In the genomic region with DNA sequence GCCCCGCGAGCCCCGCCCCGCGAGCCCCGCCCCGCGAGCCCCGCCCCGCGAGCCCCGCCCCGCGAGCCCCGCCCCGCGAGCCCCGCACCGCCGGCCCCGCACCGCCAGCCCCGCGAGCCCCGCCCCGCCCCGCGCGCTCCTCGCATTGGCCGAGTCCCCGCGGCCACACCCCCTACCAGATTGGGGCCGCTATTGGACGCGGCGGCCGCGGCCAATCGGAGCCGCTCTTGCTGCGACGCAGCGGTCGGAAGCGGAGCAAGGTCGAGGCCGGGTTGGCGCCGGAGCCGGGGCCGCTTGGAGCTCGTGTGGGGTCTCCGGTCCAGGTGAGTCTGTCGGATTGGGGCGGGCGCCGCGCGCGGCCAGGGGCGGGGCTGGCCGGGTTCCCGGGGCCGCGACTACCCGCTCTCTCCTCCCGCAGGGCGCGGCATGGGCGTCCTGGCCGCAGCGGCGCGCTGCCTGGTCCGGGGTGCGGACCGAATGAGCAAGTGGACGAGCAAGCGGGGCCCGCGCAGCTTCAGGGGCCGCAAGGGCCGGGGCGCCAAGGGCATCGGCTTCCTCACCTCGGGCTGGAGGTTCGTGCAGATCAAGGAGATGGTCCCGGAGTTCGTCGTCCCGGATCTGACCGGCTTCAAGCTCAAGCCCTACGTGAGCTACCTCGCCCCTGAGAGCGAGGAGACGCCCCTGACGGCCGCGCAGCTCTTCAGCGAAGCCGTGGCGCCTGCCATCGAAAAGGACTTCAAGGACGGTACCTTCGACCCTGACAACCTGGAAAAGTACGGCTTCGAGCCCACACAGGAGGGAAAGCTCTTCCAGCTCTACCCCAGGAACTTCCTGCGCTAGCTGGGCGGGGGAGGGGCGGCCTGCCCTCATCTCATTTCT, we compare ENCODE assay signal across 8 cellular contexts.
DNase-seq lines count a peak whose midpoint lies in the region; ATAC-seq and TF ChIP-seq lines count a peak whose summit lies in the region.

MRPL41 (plus strand) TSS at position 224 of the 879 bp plus-strand sequence; CDS start at position 427, 203 bp downstream.

- TF ChIP-seq CTCF in GM13977 (IDR thresholded peaks at IDR 0.05; ENCODE audit: extremely low read depth, insufficient read depth, missing control alignments) (no peak), astrocyte of the cerebellum (IDR thresholded peaks at IDR 0.05; ENCODE audit: low read depth, low read length, missing control alignments) (no peak)

- H3K4me3 ChIP-seq in astrocyte of the cerebellum (ENCODE audit: low read depth, low read length) = peak within 1 kb of the TSS; percentile 79

- ATAC-seq in HG02852 (IDR thresholded peaks at IDR 0.05; ENCODE audit: unreplicated experiment) = peak; percentile 87
- ATAC-seq in HG03378 (IDR thresholded peaks at IDR 0.05; ENCODE audit: unreplicated experiment) = no peak

- DNase-seq in GM13977 (ENCODE audit: low spot score) (peak; percentile 99), NCI-H2029 treated with DMSO at 0.1 percent for 48 hours (lab: John Stamatoyannopoulos, UW) (peak; percentile 58), T1000 (lab: John Stamatoyannopoulos, UW) (peak; percentile 89), astrocyte of the cerebellum (ENCODE audit: low read depth) (peak; percentile 53), hepatic stellate cell (ENCODE audit: low spot score) (peak; percentile 99), retina (peak; percentile 86)

- in situ Hi-C loops in GM13977 (cut with MboI; ENCODE audit: low pct_unique_long_range_greater_than_20kb, low sequenced_read_pairs, unreplicated experiment) (no loop called here), astrocyte of the cerebellum (cut with HindIII; ENCODE audit: low sequenced_read_pairs) (no loop called here)
